23 cellular contexts compared by ENCODE assay signal in the genomic region with DNA sequence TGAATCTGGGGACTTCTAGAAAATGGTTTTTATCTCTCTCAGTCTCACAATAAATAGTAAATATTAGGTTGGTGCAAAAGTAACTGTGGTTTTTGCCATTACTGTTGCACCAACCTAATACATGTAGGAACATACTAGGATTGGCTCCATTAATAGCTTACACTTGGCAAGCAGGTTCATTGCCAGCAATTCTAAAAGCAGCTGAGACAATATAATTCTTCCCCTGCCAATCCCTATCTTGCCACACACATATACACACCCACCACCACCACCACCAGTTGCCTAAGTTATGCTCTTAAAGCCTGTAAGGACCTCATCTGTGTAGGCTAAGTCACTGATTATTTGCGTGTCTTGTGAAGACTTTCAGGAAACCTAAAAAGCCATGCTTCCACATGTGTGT.
"Had no signal": no experiment of that assay in that cellular context is flagged by ENCODE, and none has a peak within 500 bp of the region (broad histone marks: within the 10 kb centered on the region; RNA-seq: fewer than 3 reads in every experiment).

No MANE protein-coding gene starts in this region.

- H3K4me1 ChIP-seq: SJSA1 had no signal

- ATAC-seq: HepG2, Panc1, PC-3 had no signal

- DNase-seq: IMR-90; Karpas-422; KG1; MG63; NCI-H1092; NCI-H1105 treated with DMSO at 0.1 percent for 48 hours; NCI-H1436; NCI-H187; NCI-H2029; NCI-H2081 treated with DMSO at 0.1 percent for 48 hours; NCI-H2171 treated with DMSO at 0.1 percent for 48 hours; NCI-H345; NCI-H524; NCI-H526 treated with DMSO at 0.1 percent for 48 hours; NCI-H748 treated with DMSO at 0.1 percent for 48 hours; NK-92 treated with Interleukin-12 subunit alpha and Interleukin-12 subunit beta, amount 100 ng/mL, for 24 hours; PC-3; SIG-M5 had no signal

- H3K27me3 ChIP-seq: MG63, SJSA1 had no signal

- H3K36me3 ChIP-seq: MG63, SJSA1 had no signal

- H3K4me3 ChIP-seq: MG63, SJSA1, SK-N-MC had no signal

- H3K27ac ChIP-seq: RWPE1, SJSA1, SK-N-MC had no signal

- H3K9me3 ChIP-seq: MG63, SJSA1 had no signal
